Comparison of ENCODE assay signal across 1 cellular context in the genomic region with DNA sequence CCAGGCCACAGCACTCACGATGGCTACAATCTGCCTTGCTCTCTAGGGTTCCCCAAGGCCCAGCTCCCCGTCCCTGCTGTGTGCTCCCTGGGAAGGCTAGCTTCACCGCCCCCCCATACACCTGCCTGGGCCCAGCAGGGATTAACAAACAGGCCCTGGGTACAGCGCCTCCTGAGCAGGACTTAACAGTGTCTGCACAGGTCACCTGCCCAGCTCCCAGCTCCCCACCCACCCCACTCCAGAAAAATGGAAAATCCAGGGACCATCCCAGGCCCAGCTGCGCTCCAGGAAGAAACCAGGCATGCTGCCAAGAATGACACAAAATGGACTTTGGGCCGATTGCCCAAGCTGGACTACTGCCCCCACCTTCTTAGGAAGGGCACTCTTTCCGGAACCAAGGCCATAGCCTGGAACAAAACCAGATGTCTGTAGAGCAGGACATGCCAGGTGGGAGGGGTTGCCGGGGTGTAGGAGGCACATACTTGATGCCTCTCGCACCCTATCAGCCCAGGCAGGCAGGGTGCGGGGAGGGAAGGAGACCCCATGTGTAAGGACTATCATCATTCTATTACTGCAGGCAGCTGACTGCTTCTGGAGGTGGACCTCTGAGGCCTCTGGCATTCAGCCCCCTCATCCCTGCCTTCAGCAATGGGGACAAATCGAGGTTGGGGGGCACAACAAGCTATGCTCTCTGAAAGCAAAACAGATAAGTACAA.
TF ChIP-seq lines count a peak whose summit lies in the region.

No MANE protein-coding gene starts in this region.

TF ChIP-seq in HepG2, 621 proteins besides CTCF, POLR2A, EP300 and RAD21 (continued from another document and continues in another):
- TF ChIP-seq, protein P1, sequence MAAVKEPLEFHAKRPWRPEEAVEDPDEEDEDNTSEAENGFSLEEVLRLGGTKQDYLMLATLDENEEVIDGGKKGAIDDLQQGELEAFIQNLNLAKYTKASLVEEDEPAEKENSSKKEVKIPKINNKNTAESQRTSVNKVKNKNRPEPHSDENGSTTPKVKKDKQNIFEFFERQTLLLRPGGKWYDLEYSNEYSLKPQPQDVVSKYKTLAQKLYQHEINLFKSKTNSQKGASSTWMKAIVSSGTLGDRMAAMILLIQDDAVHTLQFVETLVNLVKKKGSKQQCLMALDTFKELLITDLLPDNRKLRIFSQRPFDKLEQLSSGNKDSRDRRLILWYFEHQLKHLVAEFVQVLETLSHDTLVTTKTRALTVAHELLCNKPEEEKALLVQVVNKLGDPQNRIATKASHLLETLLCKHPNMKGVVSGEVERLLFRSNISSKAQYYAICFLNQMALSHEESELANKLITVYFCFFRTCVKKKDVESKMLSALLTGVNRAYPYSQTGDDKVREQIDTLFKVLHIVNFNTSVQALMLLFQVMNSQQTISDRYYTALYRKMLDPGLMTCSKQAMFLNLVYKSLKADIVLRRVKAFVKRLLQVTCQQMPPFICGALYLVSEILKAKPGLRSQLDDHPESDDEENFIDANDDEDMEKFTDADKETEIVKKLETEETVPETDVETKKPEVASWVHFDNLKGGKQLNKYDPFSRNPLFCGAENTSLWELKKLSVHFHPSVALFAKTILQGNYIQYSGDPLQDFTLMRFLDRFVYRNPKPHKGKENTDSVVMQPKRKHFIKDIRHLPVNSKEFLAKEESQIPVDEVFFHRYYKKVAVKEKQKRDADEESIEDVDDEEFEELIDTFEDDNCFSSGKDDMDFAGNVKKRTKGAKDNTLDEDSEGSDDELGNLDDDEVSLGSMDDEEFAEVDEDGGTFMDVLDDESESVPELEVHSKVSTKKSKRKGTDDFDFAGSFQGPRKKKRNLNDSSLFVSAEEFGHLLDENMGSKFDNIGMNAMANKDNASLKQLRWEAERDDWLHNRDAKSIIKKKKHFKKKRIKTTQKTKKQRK (IDR thresholded peaks at IDR 0.05; ENCODE audit: low read length): no peak
- TF ChIP-seq ZSCAN21 (CRISPR knock-in tag; IDR thresholded peaks at IDR 0.05; ENCODE audit: borderline replicate concordance) (peak; percentile 99), MIER2 (CRISPR knock-in tag; IDR thresholded peaks at IDR 0.05) (peak; percentile 91), RELA (CRISPR knock-in tag; IDR thresholded peaks at IDR 0.05) (peak; percentile 96), NFYC (CRISPR knock-in tag; IDR thresholded peaks at IDR 0.05) (peak; percentile 62; the same call in 1 of the 2 replicates), POLR2G (IDR thresholded peaks at IDR 0.05; ENCODE audit: low read depth, low read length) (peak; percentile 61; the same call in 1 of the 2 replicates), ZNF563 (CRISPR knock-in tag; IDR thresholded peaks at IDR 0.05) (peak; percentile 87), NCOA2 (CRISPR knock-in tag; IDR thresholded peaks at IDR 0.05) (peak; percentile 100), ZNF614 (CRISPR knock-in tag; IDR thresholded peaks at IDR 0.05; ENCODE audit: borderline replicate concordance) (peak; percentile 99), ZNF207 (IDR thresholded peaks at IDR 0.05; ENCODE audit: borderline replicate concordance) (no peak), ZBTB1 (CRISPR knock-in tag; IDR thresholded peaks at IDR 0.05; ENCODE audit: borderline replicate concordance) (no peak; the same call in 1 of the 2 replicates), FOXA3 (CRISPR knock-in tag; IDR thresholded peaks at IDR 0.05) (peak; percentile 98), ZNF713 (CRISPR knock-in tag; IDR thresholded peaks at IDR 0.05) (0 out of 2 replicates have a peak, but pooled peaks have one; percentile 71), ZNF274 (CRISPR knock-in tag; IDR thresholded peaks at IDR 0.05) (peak; percentile 85), ZFY (CRISPR knock-in tag; IDR thresholded peaks at IDR 0.05) (peak; percentile 82), ARID2 (CRISPR knock-in tag; IDR thresholded peaks at IDR 0.05; ENCODE audit: borderline replicate concordance) (peak; percentile 97), ZNF510 (CRISPR knock-in tag; IDR thresholded peaks at IDR 0.05; ENCODE audit: low read depth) (peak; percentile 82; the same call in 1 of the 2 replicates), NONO (IDR thresholded peaks at IDR 0.05) (no peak), NONO (CRISPR knock-in tag; conservative IDR thresholded peaks at IDR 0.05) (peak; percentile 100), ATF1 (CRISPR knock-in tag; IDR thresholded peaks at IDR 0.05) (peak; percentile 48; the same call in 1 of the 2 replicates), ZNF598 (CRISPR knock-in tag; IDR thresholded peaks at IDR 0.05; ENCODE audit: borderline replicate concordance) (0 out of 2 replicates have a peak, but pooled peaks have one; percentile 70), ZNF75D (CRISPR knock-in tag; IDR thresholded peaks at IDR 0.05; ENCODE audit: borderline replicate concordance) (no peak), WIZ (CRISPR knock-in tag; IDR thresholded peaks at IDR 0.05) (0 out of 2 replicates have a peak, but pooled peaks have one; percentile 56)
- TF ChIP-seq, protein P2, sequence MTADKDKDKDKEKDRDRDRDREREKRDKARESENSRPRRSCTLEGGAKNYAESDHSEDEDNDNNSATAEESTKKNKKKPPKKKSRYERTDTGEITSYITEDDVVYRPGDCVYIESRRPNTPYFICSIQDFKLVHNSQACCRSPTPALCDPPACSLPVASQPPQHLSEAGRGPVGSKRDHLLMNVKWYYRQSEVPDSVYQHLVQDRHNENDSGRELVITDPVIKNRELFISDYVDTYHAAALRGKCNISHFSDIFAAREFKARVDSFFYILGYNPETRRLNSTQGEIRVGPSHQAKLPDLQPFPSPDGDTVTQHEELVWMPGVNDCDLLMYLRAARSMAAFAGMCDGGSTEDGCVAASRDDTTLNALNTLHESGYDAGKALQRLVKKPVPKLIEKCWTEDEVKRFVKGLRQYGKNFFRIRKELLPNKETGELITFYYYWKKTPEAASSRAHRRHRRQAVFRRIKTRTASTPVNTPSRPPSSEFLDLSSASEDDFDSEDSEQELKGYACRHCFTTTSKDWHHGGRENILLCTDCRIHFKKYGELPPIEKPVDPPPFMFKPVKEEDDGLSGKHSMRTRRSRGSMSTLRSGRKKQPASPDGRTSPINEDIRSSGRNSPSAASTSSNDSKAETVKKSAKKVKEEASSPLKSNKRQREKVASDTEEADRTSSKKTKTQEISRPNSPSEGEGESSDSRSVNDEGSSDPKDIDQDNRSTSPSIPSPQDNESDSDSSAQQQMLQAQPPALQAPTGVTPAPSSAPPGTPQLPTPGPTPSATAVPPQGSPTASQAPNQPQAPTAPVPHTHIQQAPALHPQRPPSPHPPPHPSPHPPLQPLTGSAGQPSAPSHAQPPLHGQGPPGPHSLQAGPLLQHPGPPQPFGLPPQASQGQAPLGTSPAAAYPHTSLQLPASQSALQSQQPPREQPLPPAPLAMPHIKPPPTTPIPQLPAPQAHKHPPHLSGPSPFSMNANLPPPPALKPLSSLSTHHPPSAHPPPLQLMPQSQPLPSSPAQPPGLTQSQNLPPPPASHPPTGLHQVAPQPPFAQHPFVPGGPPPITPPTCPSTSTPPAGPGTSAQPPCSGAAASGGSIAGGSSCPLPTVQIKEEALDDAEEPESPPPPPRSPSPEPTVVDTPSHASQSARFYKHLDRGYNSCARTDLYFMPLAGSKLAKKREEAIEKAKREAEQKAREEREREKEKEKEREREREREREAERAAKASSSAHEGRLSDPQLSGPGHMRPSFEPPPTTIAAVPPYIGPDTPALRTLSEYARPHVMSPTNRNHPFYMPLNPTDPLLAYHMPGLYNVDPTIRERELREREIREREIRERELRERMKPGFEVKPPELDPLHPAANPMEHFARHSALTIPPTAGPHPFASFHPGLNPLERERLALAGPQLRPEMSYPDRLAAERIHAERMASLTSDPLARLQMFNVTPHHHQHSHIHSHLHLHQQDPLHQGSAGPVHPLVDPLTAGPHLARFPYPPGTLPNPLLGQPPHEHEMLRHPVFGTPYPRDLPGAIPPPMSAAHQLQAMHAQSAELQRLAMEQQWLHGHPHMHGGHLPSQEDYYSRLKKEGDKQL (CRISPR knock-in tag; IDR thresholded peaks at IDR 0.05; ENCODE audit: low read depth): peak; percentile 98
- TF ChIP-seq, protein P3, sequence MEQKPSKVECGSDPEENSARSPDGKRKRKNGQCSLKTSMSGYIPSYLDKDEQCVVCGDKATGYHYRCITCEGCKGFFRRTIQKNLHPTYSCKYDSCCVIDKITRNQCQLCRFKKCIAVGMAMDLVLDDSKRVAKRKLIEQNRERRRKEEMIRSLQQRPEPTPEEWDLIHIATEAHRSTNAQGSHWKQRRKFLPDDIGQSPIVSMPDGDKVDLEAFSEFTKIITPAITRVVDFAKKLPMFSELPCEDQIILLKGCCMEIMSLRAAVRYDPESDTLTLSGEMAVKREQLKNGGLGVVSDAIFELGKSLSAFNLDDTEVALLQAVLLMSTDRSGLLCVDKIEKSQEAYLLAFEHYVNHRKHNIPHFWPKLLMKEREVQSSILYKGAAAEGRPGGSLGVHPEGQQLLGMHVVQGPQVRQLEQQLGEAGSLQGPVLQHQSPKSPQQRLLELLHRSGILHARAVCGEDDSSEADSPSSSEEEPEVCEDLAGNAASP (CRISPR knock-in tag; IDR thresholded peaks at IDR 0.05; ENCODE audit: borderline replicate concordance): peak; percentile 97
- TF ChIP-seq, protein P4, sequence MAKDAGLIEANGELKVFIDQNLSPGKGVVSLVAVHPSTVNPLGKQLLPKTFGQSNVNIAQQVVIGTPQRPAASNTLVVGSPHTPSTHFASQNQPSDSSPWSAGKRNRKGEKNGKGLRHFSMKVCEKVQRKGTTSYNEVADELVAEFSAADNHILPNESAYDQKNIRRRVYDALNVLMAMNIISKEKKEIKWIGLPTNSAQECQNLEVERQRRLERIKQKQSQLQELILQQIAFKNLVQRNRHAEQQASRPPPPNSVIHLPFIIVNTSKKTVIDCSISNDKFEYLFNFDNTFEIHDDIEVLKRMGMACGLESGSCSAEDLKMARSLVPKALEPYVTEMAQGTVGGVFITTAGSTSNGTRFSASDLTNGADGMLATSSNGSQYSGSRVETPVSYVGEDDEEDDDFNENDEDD (CRISPR knock-in tag; IDR thresholded peaks at IDR 0.05; ENCODE audit: borderline replicate concordance): peak; percentile 78; the same call in 1 of the 2 replicates
- TF ChIP-seq, protein P5, sequence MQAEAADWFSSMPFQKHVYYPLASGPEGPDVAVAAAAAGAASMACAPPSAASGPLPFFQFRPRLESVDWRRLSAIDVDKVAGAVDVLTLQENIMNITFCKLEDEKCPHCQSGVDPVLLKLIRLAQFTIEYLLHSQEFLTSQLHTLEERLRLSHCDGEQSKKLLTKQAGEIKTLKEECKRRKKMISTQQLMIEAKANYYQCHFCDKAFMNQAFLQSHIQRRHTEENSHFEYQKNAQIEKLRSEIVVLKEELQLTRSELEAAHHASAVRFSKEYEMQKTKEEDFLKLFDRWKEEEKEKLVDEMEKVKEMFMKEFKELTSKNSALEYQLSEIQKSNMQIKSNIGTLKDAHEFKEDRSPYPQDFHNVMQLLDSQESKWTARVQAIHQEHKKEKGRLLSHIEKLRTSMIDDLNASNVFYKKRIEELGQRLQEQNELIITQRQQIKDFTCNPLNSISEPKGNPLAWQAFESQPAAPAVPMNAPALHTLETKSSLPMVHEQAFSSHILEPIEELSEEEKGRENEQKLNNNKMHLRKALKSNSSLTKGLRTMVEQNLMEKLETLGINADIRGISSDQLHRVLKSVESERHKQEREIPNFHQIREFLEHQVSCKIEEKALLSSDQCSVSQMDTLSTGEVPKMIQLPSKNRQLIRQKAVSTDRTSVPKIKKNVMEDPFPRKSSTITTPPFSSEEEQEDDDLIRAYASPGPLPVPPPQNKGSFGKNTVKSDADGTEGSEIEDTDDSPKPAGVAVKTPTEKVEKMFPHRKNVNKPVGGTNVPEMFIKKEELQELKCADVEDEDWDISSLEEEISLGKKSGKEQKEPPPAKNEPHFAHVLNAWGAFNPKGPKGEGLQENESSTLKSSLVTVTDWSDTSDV (CRISPR knock-in tag; IDR thresholded peaks at IDR 0.05): peak; percentile 77
- TF ChIP-seq, protein P6, sequence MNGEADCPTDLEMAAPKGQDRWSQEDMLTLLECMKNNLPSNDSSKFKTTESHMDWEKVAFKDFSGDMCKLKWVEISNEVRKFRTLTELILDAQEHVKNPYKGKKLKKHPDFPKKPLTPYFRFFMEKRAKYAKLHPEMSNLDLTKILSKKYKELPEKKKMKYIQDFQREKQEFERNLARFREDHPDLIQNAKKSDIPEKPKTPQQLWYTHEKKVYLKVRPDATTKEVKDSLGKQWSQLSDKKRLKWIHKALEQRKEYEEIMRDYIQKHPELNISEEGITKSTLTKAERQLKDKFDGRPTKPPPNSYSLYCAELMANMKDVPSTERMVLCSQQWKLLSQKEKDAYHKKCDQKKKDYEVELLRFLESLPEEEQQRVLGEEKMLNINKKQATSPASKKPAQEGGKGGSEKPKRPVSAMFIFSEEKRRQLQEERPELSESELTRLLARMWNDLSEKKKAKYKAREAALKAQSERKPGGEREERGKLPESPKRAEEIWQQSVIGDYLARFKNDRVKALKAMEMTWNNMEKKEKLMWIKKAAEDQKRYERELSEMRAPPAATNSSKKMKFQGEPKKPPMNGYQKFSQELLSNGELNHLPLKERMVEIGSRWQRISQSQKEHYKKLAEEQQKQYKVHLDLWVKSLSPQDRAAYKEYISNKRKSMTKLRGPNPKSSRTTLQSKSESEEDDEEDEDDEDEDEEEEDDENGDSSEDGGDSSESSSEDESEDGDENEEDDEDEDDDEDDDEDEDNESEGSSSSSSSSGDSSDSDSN (CRISPR knock-in tag; IDR thresholded peaks at IDR 0.05): peak; percentile 89
- TF ChIP-seq, protein P7, sequence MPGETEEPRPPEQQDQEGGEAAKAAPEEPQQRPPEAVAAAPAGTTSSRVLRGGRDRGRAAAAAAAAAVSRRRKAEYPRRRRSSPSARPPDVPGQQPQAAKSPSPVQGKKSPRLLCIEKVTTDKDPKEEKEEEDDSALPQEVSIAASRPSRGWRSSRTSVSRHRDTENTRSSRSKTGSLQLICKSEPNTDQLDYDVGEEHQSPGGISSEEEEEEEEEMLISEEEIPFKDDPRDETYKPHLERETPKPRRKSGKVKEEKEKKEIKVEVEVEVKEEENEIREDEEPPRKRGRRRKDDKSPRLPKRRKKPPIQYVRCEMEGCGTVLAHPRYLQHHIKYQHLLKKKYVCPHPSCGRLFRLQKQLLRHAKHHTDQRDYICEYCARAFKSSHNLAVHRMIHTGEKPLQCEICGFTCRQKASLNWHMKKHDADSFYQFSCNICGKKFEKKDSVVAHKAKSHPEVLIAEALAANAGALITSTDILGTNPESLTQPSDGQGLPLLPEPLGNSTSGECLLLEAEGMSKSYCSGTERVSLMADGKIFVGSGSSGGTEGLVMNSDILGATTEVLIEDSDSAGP (CRISPR knock-in tag; IDR thresholded peaks at IDR 0.05; ENCODE audit: borderline replicate concordance): peak; percentile 95
- TF ChIP-seq, protein P8, sequence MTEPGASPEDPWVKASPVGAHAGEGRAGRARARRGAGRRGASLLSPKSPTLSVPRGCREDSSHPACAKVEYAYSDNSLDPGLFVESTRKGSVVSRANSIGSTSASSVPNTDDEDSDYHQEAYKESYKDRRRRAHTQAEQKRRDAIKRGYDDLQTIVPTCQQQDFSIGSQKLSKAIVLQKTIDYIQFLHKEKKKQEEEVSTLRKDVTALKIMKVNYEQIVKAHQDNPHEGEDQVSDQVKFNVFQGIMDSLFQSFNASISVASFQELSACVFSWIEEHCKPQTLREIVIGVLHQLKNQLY (CRISPR knock-in tag; IDR thresholded peaks at IDR 0.05): peak; percentile 97
- TF ChIP-seq, protein P9, sequence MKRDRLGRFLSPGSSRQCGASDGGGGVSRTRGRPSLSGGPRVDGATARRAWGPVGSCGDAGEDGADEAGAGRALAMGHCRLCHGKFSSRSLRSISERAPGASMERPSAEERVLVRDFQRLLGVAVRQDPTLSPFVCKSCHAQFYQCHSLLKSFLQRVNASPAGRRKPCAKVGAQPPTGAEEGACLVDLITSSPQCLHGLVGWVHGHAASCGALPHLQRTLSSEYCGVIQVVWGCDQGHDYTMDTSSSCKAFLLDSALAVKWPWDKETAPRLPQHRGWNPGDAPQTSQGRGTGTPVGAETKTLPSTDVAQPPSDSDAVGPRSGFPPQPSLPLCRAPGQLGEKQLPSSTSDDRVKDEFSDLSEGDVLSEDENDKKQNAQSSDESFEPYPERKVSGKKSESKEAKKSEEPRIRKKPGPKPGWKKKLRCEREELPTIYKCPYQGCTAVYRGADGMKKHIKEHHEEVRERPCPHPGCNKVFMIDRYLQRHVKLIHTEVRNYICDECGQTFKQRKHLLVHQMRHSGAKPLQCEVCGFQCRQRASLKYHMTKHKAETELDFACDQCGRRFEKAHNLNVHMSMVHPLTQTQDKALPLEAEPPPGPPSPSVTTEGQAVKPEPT (CRISPR knock-in tag; IDR thresholded peaks at IDR 0.05; ENCODE audit: low read depth): peak; percentile 86; the same call in 1 of the 2 replicates
